In the genomic region with DNA sequence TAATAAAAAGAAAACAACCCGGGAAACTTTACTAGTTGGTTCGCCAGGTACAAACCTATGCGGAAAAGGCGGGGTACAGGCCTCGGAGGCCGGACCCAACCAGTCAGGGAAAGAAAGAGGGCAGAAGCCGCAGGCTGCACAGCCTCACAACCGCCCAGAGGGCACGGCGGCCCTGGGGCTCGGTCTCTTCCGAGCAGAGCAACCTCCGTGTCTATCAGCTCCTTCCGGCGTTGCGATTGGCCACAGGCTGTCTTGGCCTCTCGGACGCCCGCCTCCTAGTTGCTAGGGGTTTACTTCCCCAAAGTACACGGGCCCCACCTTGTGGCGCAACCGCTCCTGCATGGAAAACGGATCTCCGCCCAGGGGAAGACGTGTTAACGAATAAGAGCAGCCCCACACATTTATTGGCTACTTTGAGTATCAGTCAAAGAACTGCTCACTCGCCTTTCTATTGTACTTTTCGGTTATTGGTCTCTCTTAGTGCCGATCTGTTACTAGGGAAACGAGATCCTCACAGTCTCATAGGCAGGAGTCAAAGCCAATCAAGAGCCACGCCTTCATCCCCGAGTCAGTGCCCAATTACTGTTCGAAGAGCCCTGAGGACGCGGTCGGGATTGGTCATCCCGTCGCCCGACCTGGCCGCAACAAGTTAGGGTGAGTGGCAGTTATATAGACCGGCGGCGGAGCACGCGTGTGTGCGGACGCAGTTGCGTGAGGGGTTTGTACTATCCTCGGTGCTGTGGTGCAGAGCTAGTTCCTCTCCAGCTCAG, we compare ENCODE assay signal across 1 cellular context.
TF ChIP-seq lines count a peak whose summit lies in the region.

G3BP1 (plus strand) TSS at position 696 of the 770 bp plus-strand sequence. CDS start 14,667 bp downstream, outside the sequence.

TF ChIP-seq in K562, 482 proteins besides CTCF, POLR2A, EP300 and RAD21 (continued from another document and continues in another):
- TF ChIP-seq ZBTB34 (CRISPR knock-in tag; IDR thresholded peaks at IDR 0.05), result no peak
- no peak for TF ChIP-seq ZBTB17 (CRISPR knock-in tag; IDR thresholded peaks at IDR 0.05)
- no peak for TF ChIP-seq ZNF830 (CRISPR knock-in tag; IDR thresholded peaks at IDR 0.05)
- TF ChIP-seq, protein P1, sequence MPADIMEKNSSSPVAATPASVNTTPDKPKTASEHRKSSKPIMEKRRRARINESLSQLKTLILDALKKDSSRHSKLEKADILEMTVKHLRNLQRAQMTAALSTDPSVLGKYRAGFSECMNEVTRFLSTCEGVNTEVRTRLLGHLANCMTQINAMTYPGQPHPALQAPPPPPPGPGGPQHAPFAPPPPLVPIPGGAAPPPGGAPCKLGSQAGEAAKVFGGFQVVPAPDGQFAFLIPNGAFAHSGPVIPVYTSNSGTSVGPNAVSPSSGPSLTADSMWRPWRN (IDR thresholded peaks at IDR 0.05; ENCODE audit: low read depth), result peak; percentile 66
- TF ChIP-seq AFF4 (CRISPR knock-in tag; IDR thresholded peaks at IDR 0.05), result no peak; the same call in 1 of the 2 replicates
- no peak for TF ChIP-seq RBM22 (IDR thresholded peaks at IDR 0.05; ENCODE audit: low read depth, low read length, poor library complexity, severe bottlenecking)
- TF ChIP-seq MAFF (IDR thresholded peaks at IDR 0.05; ENCODE audit: low read length), result no peak
- TF ChIP-seq SREBF2 (CRISPR knock-in tag; IDR thresholded peaks at IDR 0.05), result no peak
- TF ChIP-seq ATF1 (CRISPR knock-in tag; IDR thresholded peaks at IDR 0.05), result 0 out of 2 replicates have a peak, but pooled peaks have one; percentile 21
- peak; percentile 96 for TF ChIP-seq ATF1 (tag; IDR thresholded peaks at IDR 0.05)
- peak; percentile 48; the same call in 1 of the 2 replicates for TF ChIP-seq NKRF (IDR thresholded peaks at IDR 0.05; ENCODE audit: borderline replicate concordance)
- TF ChIP-seq EP400 (IDR thresholded peaks at IDR 0.05), result peak; percentile 95
- TF ChIP-seq YBX1 (IDR thresholded peaks at IDR 0.05), result no peak
- peak; percentile 66 for TF ChIP-seq CREB1 (IDR thresholded peaks at IDR 0.05)
- peak; percentile 76; the same call in 1 of the 2 replicates for TF ChIP-seq CREB1 (CRISPR knock-in tag; IDR thresholded peaks at IDR 0.05)
- peak; percentile 98 for TF ChIP-seq ASH1L (IDR thresholded peaks at IDR 0.05; ENCODE audit: borderline replicate concordance, low read depth, partially characterized antibody)
- TF ChIP-seq ETV5 (CRISPR knock-in tag; IDR thresholded peaks at IDR 0.05; ENCODE audit: low read depth), result no peak; the same call in 1 of the 2 replicates
- TF ChIP-seq HDAC6 (IDR thresholded peaks at IDR 0.05; ENCODE audit: low read depth, low read length), result no peak
- TF ChIP-seq ETS2 (tag; IDR thresholded peaks at IDR 0.05; ENCODE audit: borderline replicate concordance, poor library complexity, severe bottlenecking), result no peak
- TF ChIP-seq ARID1B (IDR thresholded peaks at IDR 0.05), result peak; percentile 4; the same call in 1 of the 2 replicates
- TF ChIP-seq, protein P2, sequence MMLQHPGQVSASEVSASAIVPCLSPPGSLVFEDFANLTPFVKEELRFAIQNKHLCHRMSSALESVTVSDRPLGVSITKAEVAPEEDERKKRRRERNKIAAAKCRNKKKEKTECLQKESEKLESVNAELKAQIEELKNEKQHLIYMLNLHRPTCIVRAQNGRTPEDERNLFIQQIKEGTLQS (IDR thresholded peaks at IDR 0.05), result peak; percentile 13; the same call in 1 of the 2 replicates
- TF ChIP-seq, protein P2 (CRISPR knock-in tag; conservative IDR thresholded peaks at IDR 0.05), result no peak
- no peak for TF ChIP-seq HIVEP1 (CRISPR knock-in tag; IDR thresholded peaks at IDR 0.05)
- peak; percentile 91 for TF ChIP-seq TAF1 (IDR thresholded peaks at IDR 0.05; ENCODE audit: control insufficient read depth, extremely low read depth, insufficient read depth, low read length, severe bottlenecking)
- peak; percentile 94 for TF ChIP-seq POLR2B (IDR thresholded peaks at IDR 0.05; ENCODE audit: low read depth, partially characterized antibody)
- TF ChIP-seq ZFX (CRISPR knock-in tag; IDR thresholded peaks at IDR 0.05), result peak; percentile 93
- no peak for TF ChIP-seq RBM34 (IDR thresholded peaks at IDR 0.05; ENCODE audit: borderline replicate concordance, insufficient read depth, low read length)
- no peak for TF ChIP-seq NR2C2 (CRISPR knock-in tag; IDR thresholded peaks at IDR 0.05)
- peak; percentile 95 for TF ChIP-seq NR2C2 (tag; IDR thresholded peaks at IDR 0.05)
- no peak for TF ChIP-seq ZSCAN29 (IDR thresholded peaks at IDR 0.05)
- no peak for TF ChIP-seq MYBL2 (IDR thresholded peaks at IDR 0.05; ENCODE audit: low read depth)
- TF ChIP-seq MYBL2 (CRISPR knock-in tag; IDR thresholded peaks at IDR 0.05; ENCODE audit: borderline replicate concordance), result no peak
- TF ChIP-seq, protein P3, sequence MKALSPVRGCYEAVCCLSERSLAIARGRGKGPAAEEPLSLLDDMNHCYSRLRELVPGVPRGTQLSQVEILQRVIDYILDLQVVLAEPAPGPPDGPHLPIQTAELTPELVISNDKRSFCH (CRISPR knock-in tag; IDR thresholded peaks at IDR 0.05), result no peak
- TF ChIP-seq, protein P3 (tag; IDR thresholded peaks at IDR 0.05), result no peak
- peak; percentile 80 for TF ChIP-seq TAF7 (tag; IDR thresholded peaks at IDR 0.05)
- TF ChIP-seq ZBTB7A (IDR thresholded peaks at IDR 0.05; ENCODE audit: borderline replicate concordance, control insufficient read depth, low read depth, low read length), result no peak
- TF ChIP-seq TCF7 (IDR thresholded peaks at IDR 0.05; ENCODE audit: borderline replicate concordance), result no peak; the same call in 1 of the 2 replicates
- peak; percentile 83 to 85 for TF ChIP-seq FOXK2 (conservative IDR thresholded peaks at IDR 0.05 in 1 of 2, IDR thresholded peaks at IDR 0.05 in 1 of 2; ENCODE audit: low read depth in 2 of 2)
- no peak for TF ChIP-seq DNMT1 (IDR thresholded peaks at IDR 0.05)
- TF ChIP-seq, protein P4, sequence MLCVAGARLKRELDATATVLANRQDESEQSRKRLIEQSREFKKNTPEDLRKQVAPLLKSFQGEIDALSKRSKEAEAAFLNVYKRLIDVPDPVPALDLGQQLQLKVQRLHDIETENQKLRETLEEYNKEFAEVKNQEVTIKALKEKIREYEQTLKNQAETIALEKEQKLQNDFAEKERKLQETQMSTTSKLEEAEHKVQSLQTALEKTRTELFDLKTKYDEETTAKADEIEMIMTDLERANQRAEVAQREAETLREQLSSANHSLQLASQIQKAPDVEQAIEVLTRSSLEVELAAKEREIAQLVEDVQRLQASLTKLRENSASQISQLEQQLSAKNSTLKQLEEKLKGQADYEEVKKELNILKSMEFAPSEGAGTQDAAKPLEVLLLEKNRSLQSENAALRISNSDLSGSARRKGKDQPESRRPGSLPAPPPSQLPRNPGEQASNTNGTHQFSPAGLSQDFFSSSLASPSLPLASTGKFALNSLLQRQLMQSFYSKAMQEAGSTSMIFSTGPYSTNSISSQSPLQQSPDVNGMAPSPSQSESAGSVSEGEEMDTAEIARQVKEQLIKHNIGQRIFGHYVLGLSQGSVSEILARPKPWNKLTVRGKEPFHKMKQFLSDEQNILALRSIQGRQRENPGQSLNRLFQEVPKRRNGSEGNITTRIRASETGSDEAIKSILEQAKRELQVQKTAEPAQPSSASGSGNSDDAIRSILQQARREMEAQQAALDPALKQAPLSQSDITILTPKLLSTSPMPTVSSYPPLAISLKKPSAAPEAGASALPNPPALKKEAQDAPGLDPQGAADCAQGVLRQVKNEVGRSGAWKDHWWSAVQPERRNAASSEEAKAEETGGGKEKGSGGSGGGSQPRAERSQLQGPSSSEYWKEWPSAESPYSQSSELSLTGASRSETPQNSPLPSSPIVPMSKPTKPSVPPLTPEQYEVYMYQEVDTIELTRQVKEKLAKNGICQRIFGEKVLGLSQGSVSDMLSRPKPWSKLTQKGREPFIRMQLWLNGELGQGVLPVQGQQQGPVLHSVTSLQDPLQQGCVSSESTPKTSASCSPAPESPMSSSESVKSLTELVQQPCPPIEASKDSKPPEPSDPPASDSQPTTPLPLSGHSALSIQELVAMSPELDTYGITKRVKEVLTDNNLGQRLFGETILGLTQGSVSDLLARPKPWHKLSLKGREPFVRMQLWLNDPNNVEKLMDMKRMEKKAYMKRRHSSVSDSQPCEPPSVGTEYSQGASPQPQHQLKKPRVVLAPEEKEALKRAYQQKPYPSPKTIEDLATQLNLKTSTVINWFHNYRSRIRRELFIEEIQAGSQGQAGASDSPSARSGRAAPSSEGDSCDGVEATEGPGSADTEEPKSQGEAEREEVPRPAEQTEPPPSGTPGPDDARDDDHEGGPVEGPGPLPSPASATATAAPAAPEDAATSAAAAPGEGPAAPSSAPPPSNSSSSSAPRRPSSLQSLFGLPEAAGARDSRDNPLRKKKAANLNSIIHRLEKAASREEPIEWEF (CRISPR knock-in tag; IDR thresholded peaks at IDR 0.05), result no peak
- TF ChIP-seq, protein P5, sequence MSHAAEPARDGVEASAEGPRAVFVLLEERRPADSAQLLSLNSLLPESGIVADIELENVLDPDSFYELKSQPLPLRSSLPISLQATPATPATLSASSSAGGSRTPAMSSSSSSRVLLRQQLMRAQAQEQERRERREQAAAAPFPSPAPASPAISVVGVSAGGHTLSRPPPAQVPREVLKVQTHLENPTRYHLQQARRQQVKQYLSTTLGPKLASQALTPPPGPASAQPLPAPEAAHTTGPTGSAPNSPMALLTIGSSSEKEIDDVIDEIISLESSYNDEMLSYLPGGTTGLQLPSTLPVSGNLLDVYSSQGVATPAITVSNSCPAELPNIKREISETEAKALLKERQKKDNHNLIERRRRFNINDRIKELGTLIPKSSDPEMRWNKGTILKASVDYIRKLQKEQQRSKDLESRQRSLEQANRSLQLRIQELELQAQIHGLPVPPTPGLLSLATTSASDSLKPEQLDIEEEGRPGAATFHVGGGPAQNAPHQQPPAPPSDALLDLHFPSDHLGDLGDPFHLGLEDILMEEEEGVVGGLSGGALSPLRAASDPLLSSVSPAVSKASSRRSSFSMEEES (CRISPR knock-in tag; IDR thresholded peaks at IDR 0.05), result no peak
- TF ChIP-seq EWSR1 (IDR thresholded peaks at IDR 0.05; ENCODE audit: borderline replicate concordance, low read depth, partially characterized antibody), result no peak
- TF ChIP-seq ZKSCAN8 (CRISPR knock-in tag; IDR thresholded peaks at IDR 0.05), result no peak
- TF ChIP-seq ARID2 (IDR thresholded peaks at IDR 0.05), result no peak
- TF ChIP-seq CHD1 (IDR thresholded peaks at IDR 0.05; ENCODE audit: low read length), result no peak
- peak; percentile 99 for TF ChIP-seq MTA3 (IDR thresholded peaks at IDR 0.05; ENCODE audit: borderline replicate concordance)
- TF ChIP-seq SRSF7 (optimal IDR thresholded peaks at IDR 0.05; ENCODE audit: low read depth, low read length), result no peak
- no peak for TF ChIP-seq KDM4B (IDR thresholded peaks at IDR 0.05; ENCODE audit: borderline replicate concordance in 2 of 2, low read depth in 1 of 2)
- peak; percentile 96 for TF ChIP-seq POLR2H (tag; IDR thresholded peaks at IDR 0.05; ENCODE audit: low read depth)
- TF ChIP-seq SMARCB1 (IDR thresholded peaks at IDR 0.05; ENCODE audit: insufficient read length, low read depth), result no peak
- no peak for TF ChIP-seq KLF13 (tag; IDR thresholded peaks at IDR 0.05; ENCODE audit: borderline replicate concordance, low read depth)
- no peak for TF ChIP-seq SRSF9 (IDR thresholded peaks at IDR 0.05; ENCODE audit: borderline replicate concordance, low read depth, low read length)
